19 cellular contexts compared by ENCODE assay signal in the genomic region with DNA sequence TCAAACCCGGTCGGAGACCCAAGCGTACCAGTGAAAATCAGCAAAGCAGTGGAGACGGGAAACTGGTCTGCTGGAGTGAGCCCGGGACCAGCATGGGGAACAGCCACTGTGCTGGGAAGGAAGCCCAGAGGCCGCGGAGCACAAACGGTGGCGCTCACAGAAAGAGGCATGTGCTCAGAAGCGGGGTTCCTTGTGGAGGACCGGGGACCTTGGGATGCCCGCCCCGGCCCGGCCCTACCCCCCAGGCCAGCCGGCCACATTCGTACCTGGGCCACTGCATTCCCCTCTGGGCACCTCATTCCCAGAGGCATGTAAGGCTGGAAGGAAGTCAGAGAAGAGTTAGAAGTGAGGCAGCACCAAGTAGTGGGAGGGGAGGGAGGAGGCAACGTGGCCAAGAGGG.
DNase-seq lines count a peak whose midpoint lies in the region; ATAC-seq and TF ChIP-seq lines count a peak whose summit lies in the region.
"Had no signal": no experiment of that assay in that cellular context is flagged by ENCODE, and none has a peak within 500 bp of the region (broad histone marks: within the 10 kb centered on the region; RNA-seq: fewer than 3 reads in every experiment).

No MANE protein-coding gene starts in this region.

- TF ChIP-seq CTCF in RWPE1 (conservative IDR thresholded peaks at IDR 0.05; ENCODE audit: low read depth) (no peak), adrenal gland (IDR thresholded peaks at IDR 0.05) (no peak)

- H3K14ac ChIP-seq in neuronal stem cell (ENCODE audit: low read length) = no peak overlapping the region

- DNase-seq in RWPE1 (ENCODE audit: low spot score) (no peak), adrenal gland (no peak), neuronal stem cell (ENCODE audit: low spot score) (no peak), germinal center (ENCODE audit: low spot score) (no peak), left ventricle myocardium superior (no peak), DMS79 (lab: John Stamatoyannopoulos, UW) (no peak)
- no peak for DNase-seq in NK-92 treated with Interleukin-12 subunit alpha and Interleukin-12 subunit beta, amount 100 ng/mL, for 24 hours (lab: John Stamatoyannopoulos, UW)
- DNase-seq: AML-193; CD4-positive, alpha-beta T cell; DMS153; DMS79 treated with DMSO at 0.1 percent for 48 hours; GF-D8; GM23248; HCEC 1CT; IMR-90; KBM-7 had no signal

- no peak overlapping the region for H2BK5ac ChIP-seq in neuronal stem cell (ENCODE audit: low read length)

- no peak overlapping the region for H4K91ac ChIP-seq in neuronal stem cell (ENCODE audit: low read depth, low read length, poor library complexity)

- H3K4me2 ChIP-seq in neuronal stem cell (ENCODE audit: insufficient read depth, low read length, poor library complexity, severe bottlenecking) = no peak overlapping the region

- H2AK5ac ChIP-seq in neuronal stem cell (ENCODE audit: low read depth, low read length) = peak overlapping the region; percentile 61

- peaks cover 25 to 62% of the 10 kb centered on the region in 2 donors for H3K4me1 ChIP-seq in adrenal gland (replicated peaks in 1 of 2)
- peaks cover 0 to 4% of the 10 kb centered on the region in 2 donors for H3K4me1 ChIP-seq in neuronal stem cell (ENCODE audit: control insufficient read depth in 2 of 2, insufficient read depth in 1 of 2, low read depth in 1 of 2, low read length in 2 of 2)
- H3K4me1 ChIP-seq in skeletal muscle tissue (ENCODE audit: control insufficient read depth in 3 of 3, insufficient read depth in 3 of 3, low read length in 3 of 3) = peaks cover 34 to 72% (median 67%) of the 10 kb centered on the region in 3 donors

- intact Hi-C loops in adrenal gland (cut with DNase I) (loop anchor here (10.0 kb wide), 1 partner anchor 391 kb away; no protein-coding TSS in a partner anchor), left ventricle myocardium superior (cut with micrococcal nuclease) (no loop called here)

- no peak overlapping the region for H2BK120ac ChIP-seq in neuronal stem cell (ENCODE audit: low read depth, low read length)

- CTCF ChIA-PET in RWPE1 (lab: Yijun Ruan, JAX) = no interaction called here

- peaks cover 6% of the 10 kb centered on the region for H3K79me1 ChIP-seq in neuronal stem cell (ENCODE audit: low read depth, low read length)

- H4K8ac ChIP-seq in neuronal stem cell (ENCODE audit: low read depth, low read length) = no peak overlapping the region

- H3K27ac ChIP-seq in RWPE1 (peak overlapping the region; percentile 47), adrenal gland (peak overlapping the region in 3 of 5 donors; percentile 17 to 65 (median 41)), neuronal stem cell (replicated peaks; ENCODE audit: low read length) (no peak overlapping the region), skeletal muscle tissue (ENCODE audit: low read depth, low read length) (peak overlapping the region; percentile 40)
- H3K27ac ChIP-seq: C4-2B, GM23248, HL-60 had no signal

- no peaks in the 10 kb centered on the region for H3K9me3 ChIP-seq in adrenal gland (replicated peaks in 1 of 3)
- no peaks in the 10 kb centered on the region for H3K9me3 ChIP-seq in neuronal stem cell (replicated peaks in 1 of 2; ENCODE audit: control insufficient read depth in 2 of 2, insufficient read depth in 1 of 2, low read depth in 1 of 2, low read length in 2 of 2)
- no peaks in the 10 kb centered on the region for H3K9me3 ChIP-seq in skeletal muscle tissue (ENCODE audit: control insufficient read depth in 3 of 3, low read length in 3 of 3)

- WGBS in adrenal gland, 4 donors = 83 to 93% (median 85%) methylated on average over 12 to 17 of the region's 17 CpGs
- no CpG with 5 or more reads among the region's 17 CpGs for WGBS in neuronal stem cell (ENCODE audit: extremely low coverage in 2 of 2, insufficient read length in 2 of 2, insufficient replicate concordance in 1 of 2), 2 donors

- peak overlapping the region; percentile 7 for H2BK12ac ChIP-seq in neuronal stem cell (ENCODE audit: low read length)

- no peak overlapping the region for H3K4ac ChIP-seq in neuronal stem cell (ENCODE audit: low read length)

- TF ChIP-seq POLR2A in adrenal gland (IDR thresholded peaks at IDR 0.05) = no peak

- POLR2A ChIA-PET in RWPE1 (lab: Yijun Ruan, JAX; ENCODE audit: low non-redundant PET) = no interaction called here

- H3K27me3 ChIP-seq in adrenal gland (no peaks in the 10 kb centered on the region), neuronal stem cell (ENCODE audit: control insufficient read depth in 3 of 3, insufficient read depth in 3 of 3, low read depth in 1 of 3, low read length in 3 of 3) (no peaks in the 10 kb centered on the region), skeletal muscle tissue (ENCODE audit: control insufficient read depth in 3 of 3, insufficient read depth in 3 of 3, low read length in 3 of 3) (no peaks in the 10 kb centered on the region)

- H3K9ac ChIP-seq in neuronal stem cell (ENCODE audit: low read depth, low read length, poor library complexity) = no peak overlapping the region
- peak overlapping the region in 1 of 3 donors; percentile 40 for H3K9ac ChIP-seq in skeletal muscle tissue (ENCODE audit: low read depth in 1 of 3, low read length in 3 of 3)
- H3K9ac ChIP-seq: GM23248 had no signal

- no peak for ATAC-seq in left ventricle myocardium superior

- H3K23ac ChIP-seq in neuronal stem cell (ENCODE audit: low read depth, low read length, poor library complexity) = no peak overlapping the region

- no peak overlapping the region for H3K18ac ChIP-seq in neuronal stem cell (ENCODE audit: low read length)

- H2BK15ac ChIP-seq in neuronal stem cell (ENCODE audit: low read length) = no peak overlapping the region

- no peak overlapping the region for H2AFZ ChIP-seq in neuronal stem cell (ENCODE audit: low read length)
- H2AFZ ChIP-seq: GM23248 had no signal

- H3K4me3 ChIP-seq in adrenal gland = no peak overlapping the region
- H3K4me3 ChIP-seq in neuronal stem cell (ENCODE audit: low read length in 2 of 2) = no peak overlapping the region
- no peak overlapping the region for H3K4me3 ChIP-seq in skeletal muscle tissue (ENCODE audit: low read length in 3 of 3)
- H3K4me3 ChIP-seq: GM23248 had no signal

- H3K36me3 ChIP-seq in adrenal gland (replicated peaks in 1 of 2) (peaks cover 0 to 79% of the 10 kb centered on the region in 2 donors), neuronal stem cell (replicated peaks in 1 of 2; ENCODE audit: control insufficient read depth in 2 of 2, insufficient read depth in 2 of 2, low read length in 2 of 2) (peaks cover 21 to 31% of the 10 kb centered on the region in 2 donors), skeletal muscle tissue (ENCODE audit: control insufficient read depth in 3 of 3, insufficient read depth in 3 of 3, low read length in 3 of 3) (peaks cover 51 to 73% (median 57%) of the 10 kb centered on the region in 3 donors)
